Comparison of ENCODE assay signal across 15 cellular contexts in the genomic region with DNA sequence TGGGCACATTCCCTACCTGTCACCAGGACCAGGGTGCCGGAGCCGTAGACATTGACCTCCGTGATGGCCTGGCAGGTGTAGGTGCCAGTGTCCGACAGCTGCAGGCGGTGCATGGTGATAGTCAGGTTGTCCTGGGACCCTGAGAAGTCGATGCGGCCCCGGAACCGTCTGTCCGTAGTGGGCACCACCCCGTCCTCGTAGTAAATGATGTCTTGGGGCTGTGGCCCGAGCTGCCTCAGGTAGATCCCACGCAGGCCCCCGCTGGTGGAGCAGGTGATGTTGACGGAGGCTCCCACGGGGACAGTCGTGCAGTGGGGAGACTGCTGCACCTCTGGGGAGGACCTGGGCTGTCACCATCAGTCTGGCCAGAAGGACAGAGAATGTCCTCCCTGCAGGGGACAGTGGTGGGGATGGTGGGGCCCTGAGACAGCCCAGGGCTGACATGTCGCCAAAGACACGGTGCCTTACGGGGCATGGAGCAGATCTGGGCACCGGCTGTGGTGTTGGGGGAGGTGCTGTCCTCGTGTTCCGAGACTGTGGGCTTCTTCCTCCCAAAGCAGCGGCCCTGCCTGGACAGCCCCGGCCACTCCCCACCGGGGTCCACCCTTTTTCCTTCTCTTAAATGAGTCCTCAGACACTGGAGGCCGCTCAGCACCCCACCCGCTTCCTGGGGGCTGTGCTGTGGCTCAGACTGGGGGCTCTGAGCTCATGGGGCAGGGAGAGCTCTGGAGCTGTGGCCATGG. TPM values are rescaled to one million over a fixed set of nuclear protein-coding genes. Genes with fewer than 3 reads are reported as not detected.
DNase-seq lines count a peak whose midpoint lies in the region; ATAC-seq, FAIRE-seq and TF ChIP-seq lines count a peak whose summit lies in the region.
"Had no signal": no experiment of that assay in that cellular context is flagged by ENCODE, and none has a peak within 500 bp of the region (broad histone marks: within the 10 kb centered on the region; RNA-seq: fewer than 3 reads in every experiment).

No MANE protein-coding gene starts in this region.

- H3K4me1 Mint-ChIP-seq in CD14-positive monocyte: peaks cover 27% of the 10 kb centered on the region

- H3K27ac ChIP-seq in neuronal stem cell (replicated peaks; ENCODE audit: low read length): no peak overlapping the region
- H3K27ac ChIP-seq: body of pancreas, foreskin keratinocyte, parathyroid adenoma had no signal

- peak overlapping the region; percentile 81 for H2BK15ac ChIP-seq in neuronal stem cell (ENCODE audit: low read length)

- H2BK120ac ChIP-seq in neuronal stem cell (ENCODE audit: low read depth, low read length): peak overlapping the region; percentile 72

- H3K23ac ChIP-seq in neuronal stem cell (ENCODE audit: low read depth, low read length, poor library complexity): peak overlapping the region; percentile 73

- peak overlapping the region; percentile 50 to 88 for H3K4me3 Mint-ChIP-seq in CD14-positive monocyte

- H3K4me3 ChIP-seq in Jurkat, Clone E6-1 (ENCODE audit: low read length): peak overlapping the region; percentile 68
- no peak overlapping the region for H3K4me3 ChIP-seq in neuronal stem cell (ENCODE audit: low read length in 2 of 2)
- H3K4me3 ChIP-seq: body of pancreas had no signal

- peak overlapping the region; percentile 21 for H3K14ac ChIP-seq in neuronal stem cell (ENCODE audit: low read length)

- H3K9me3 ChIP-seq in neuronal stem cell (replicated peaks in 1 of 2; ENCODE audit: control insufficient read depth in 2 of 2, insufficient read depth in 1 of 2, low read depth in 1 of 2, low read length in 2 of 2): peaks cover 7 to 10% of the 10 kb centered on the region in 2 donors
- H3K9me3 ChIP-seq: body of pancreas had no signal

- peaks cover 0 to 5% (median 3%) of the 10 kb centered on the region in 7 donors for H3K9me3 Mint-ChIP-seq in CD14-positive monocyte
- H3K9me3 Mint-ChIP-seq in activated naive CD4-positive, alpha-beta T cell treated with anti-CD3 and anti-CD28 coated beads, Interleukin-2, amount 50 U/mL, for 72 hours: no peaks in the 10 kb centered on the region
- H3K9me3 Mint-ChIP-seq: memory B cell had no signal

- no peak for DNase-seq in CD14-positive monocyte (ENCODE audit: low spot score)
- no peak for DNase-seq in Jurkat, Clone E6-1 (ENCODE audit: low read depth, low spot score)
- no peak for DNase-seq in activated naive CD4-positive, alpha-beta T cell treated with anti-CD3 and anti-CD28 coated beads, Interleukin-2, amount 50 U/mL, for 72 hours (ENCODE audit: low spot score in 2 of 2)
- DNase-seq in neuronal stem cell (ENCODE audit: low spot score): no peak
- DNase-seq in GM19239 (ENCODE audit: insufficient read length, low spot score): no peak
- no peak for DNase-seq in Ammon's horn (ENCODE audit: low spot score)
- no peak for DNase-seq in SKM-1 treated with dmso at 0.1 percent for 144 hours (lab: John Stamatoyannopoulos, UW; ENCODE audit: unreplicated experiment)
- DNase-seq: body of pancreas, C1 segment of cervical spinal cord, foreskin keratinocyte, KG1, NCI-H1930 had no signal

- no peak for TF ChIP-seq CTCF in CD14-positive monocyte (IDR thresholded peaks at IDR 0.05)

- peak overlapping the region; percentile 22 for H2BK12ac ChIP-seq in neuronal stem cell (ENCODE audit: low read length)

- peak overlapping the region; percentile 90 for H2BK5ac ChIP-seq in neuronal stem cell (ENCODE audit: low read length)

- H2AK5ac ChIP-seq in neuronal stem cell (ENCODE audit: low read depth, low read length): peak overlapping the region; percentile 96

- H3K27me3 Mint-ChIP-seq in CD14-positive monocyte (ENCODE audit: low read depth in 3 of 3): peaks cover 17 to 45% (median 36%) of the 10 kb centered on the region in 3 donors

- intact Hi-C loops in CD14-positive monocyte (cut with micrococcal nuclease): no loop called here

- no peak overlapping the region for H4K8ac ChIP-seq in neuronal stem cell (ENCODE audit: low read depth, low read length)

- peak; percentile 21 to 27 for ATAC-seq in activated naive CD4-positive, alpha-beta T cell treated with anti-CD3 and anti-CD28 coated beads, Interleukin-2, amount 50 U/mL, for 72 hours
- ATAC-seq in GM21528 (IDR thresholded peaks at IDR 0.05; ENCODE audit: low FRiP score, unreplicated experiment): no peak

- H3K18ac ChIP-seq in neuronal stem cell (ENCODE audit: low read length): peak overlapping the region; percentile 80

- H3K4me2 ChIP-seq in neuronal stem cell (ENCODE audit: insufficient read depth, low read length, poor library complexity, severe bottlenecking): peak overlapping the region; percentile 25

- peak overlapping the region; percentile 59 for H2AFZ ChIP-seq in neuronal stem cell (ENCODE audit: low read length)

- peaks cover 2 to 3% of the 10 kb centered on the region in 2 donors for H3K36me3 Mint-ChIP-seq in CD14-positive monocyte
- H3K36me3 Mint-ChIP-seq in activated naive CD4-positive, alpha-beta T cell treated with anti-CD3 and anti-CD28 coated beads, Interleukin-2, amount 50 U/mL, for 72 hours: peaks cover 18 to 34% of the 10 kb centered on the region in 2 donors
- H3K36me3 Mint-ChIP-seq: memory B cell had no signal

- no peak for FAIRE-seq in GM19239 (lab: Jason Lieb, UNC)

- H3K4me1 ChIP-seq in neuronal stem cell (ENCODE audit: control insufficient read depth in 2 of 2, insufficient read depth in 1 of 2, low read depth in 1 of 2, low read length in 2 of 2): peaks cover 11 to 21% of the 10 kb centered on the region in 2 donors
- H3K4me1 ChIP-seq: foreskin keratinocyte had no signal

- H3K27me3 ChIP-seq in neuronal stem cell (ENCODE audit: control insufficient read depth in 3 of 3, insufficient read depth in 3 of 3, low read depth in 1 of 3, low read length in 3 of 3): peaks cover 0 to 29% (median 5%) of the 10 kb centered on the region in 3 experiments
- H3K27me3 ChIP-seq: body of pancreas had no signal

- H3K79me1 ChIP-seq in neuronal stem cell (ENCODE audit: low read depth, low read length): peaks cover 3% of the 10 kb centered on the region

- no peaks in the 10 kb centered on the region for H3K36me3 ChIP-seq in neuronal stem cell (replicated peaks in 1 of 2; ENCODE audit: control insufficient read depth in 2 of 2, insufficient read depth in 2 of 2, low read length in 2 of 2)

- H3K9ac ChIP-seq in neuronal stem cell (ENCODE audit: low read depth, low read length, poor library complexity): peak overlapping the region; percentile 70
- H3K9ac ChIP-seq: parathyroid adenoma had no signal

- H3K27ac Mint-ChIP-seq in CD14-positive monocyte: no peak overlapping the region
- peak overlapping the region in 1 of 2 donors; percentile 98 for H3K27ac Mint-ChIP-seq in activated naive CD4-positive, alpha-beta T cell treated with anti-CD3 and anti-CD28 coated beads, Interleukin-2, amount 50 U/mL, for 72 hours
- H3K27ac Mint-ChIP-seq: memory B cell had no signal

- H3K4ac ChIP-seq in neuronal stem cell (ENCODE audit: low read length): no peak overlapping the region

- no CpG with 5 or more reads among the region's 29 CpGs for WGBS in neuronal stem cell (ENCODE audit: extremely low coverage in 2 of 2, insufficient read length in 2 of 2, insufficient replicate concordance in 1 of 2), 2 donors

- no peak overlapping the region for H4K91ac ChIP-seq in neuronal stem cell (ENCODE audit: low read depth, low read length, poor library complexity)

RNA-seq across cellular contexts. Expression of a gene that starts 0.6 kb away (rescaled TPM):
- polyA plus RNA-seq in CD14-positive monocyte: under 1 TPM; 0.38 to 0.42 TPM
- polyA plus RNA-seq in Jurkat, Clone E6-1 (2012; ENCODE audit: insufficient read depth, insufficient read length): 165 TPM
- 100 to 1,000 TPM; 620 to 646 TPM for total RNA-seq in activated naive CD4-positive, alpha-beta T cell treated with anti-CD3 and anti-CD28 coated beads, Interleukin-2, amount 50 U/mL, for 72 hours
- 1.5 TPM for polyA plus RNA-seq in neuronal stem cell (2013, experiment 1 of 2)
- polyA plus RNA-seq in neuronal stem cell (2013, experiment 2 of 2): 1.5 TPM
- total RNA-seq: body of pancreas, foreskin keratinocyte had no signal
- polyA plus RNA-seq: foreskin keratinocyte had no signal

RNA-seq across cellular contexts. Expression of a gene that starts 16.7 kb away (rescaled TPM):
- 100 to 1,000 TPM; 136 to 209 TPM for polyA plus RNA-seq in CD14-positive monocyte
- not detected for polyA plus RNA-seq in Jurkat, Clone E6-1 (2012; ENCODE audit: insufficient read depth, insufficient read length)
- total RNA-seq in activated naive CD4-positive, alpha-beta T cell treated with anti-CD3 and anti-CD28 coated beads, Interleukin-2, amount 50 U/mL, for 72 hours: 10 to 100 TPM in 1 of 2 donors, 1 to 10 TPM in 1; 2.3 to 13.7 TPM
- polyA plus RNA-seq in neuronal stem cell (2013, experiment 1 of 2): 0.39 TPM
- polyA plus RNA-seq in neuronal stem cell (2013, experiment 2 of 2): 0.65 TPM

RNA-seq across cellular contexts. Expression of a gene that starts 42.2 kb away (rescaled TPM):
- not detected for polyA plus RNA-seq in CD14-positive monocyte
- polyA plus RNA-seq in Jurkat, Clone E6-1 (2012; ENCODE audit: insufficient read depth, insufficient read length): 3.0 TPM
- total RNA-seq in activated naive CD4-positive, alpha-beta T cell treated with anti-CD3 and anti-CD28 coated beads, Interleukin-2, amount 50 U/mL, for 72 hours: under 1 TPM; 0.18 to 0.41 TPM
- 0.28 TPM for polyA plus RNA-seq in neuronal stem cell (2013, experiment 1 of 2)
- 0.19 TPM for polyA plus RNA-seq in neuronal stem cell (2013, experiment 2 of 2)
- total RNA-seq: body of pancreas had no signal

RNA-seq across cellular contexts. Expression of a gene that starts 43.3 kb away (rescaled TPM):
- polyA plus RNA-seq in CD14-positive monocyte: 10 to 100 TPM; 47.0 to 60.9 TPM
- polyA plus RNA-seq in Jurkat, Clone E6-1 (2012; ENCODE audit: insufficient read depth, insufficient read length): 98.1 TPM
- total RNA-seq in activated naive CD4-positive, alpha-beta T cell treated with anti-CD3 and anti-CD28 coated beads, Interleukin-2, amount 50 U/mL, for 72 hours: 100 to 1,000 TPM; 130 to 171 TPM
- polyA plus RNA-seq in neuronal stem cell (2013, experiment 1 of 2): 70.3 TPM
- polyA plus RNA-seq in neuronal stem cell (2013, experiment 2 of 2): 72.1 TPM

RNA-seq across cellular contexts. Expression of a gene that starts 54.7 kb away (rescaled TPM):
- not detected for polyA plus RNA-seq in CD14-positive monocyte
- polyA plus RNA-seq in Jurkat, Clone E6-1 (2012; ENCODE audit: insufficient read depth, insufficient read length): not detected
- under 1 TPM in 1 of 2 donors, not detected in 1; 0.18 TPM for total RNA-seq in activated naive CD4-positive, alpha-beta T cell treated with anti-CD3 and anti-CD28 coated beads, Interleukin-2, amount 50 U/mL, for 72 hours
- 0.11 TPM for polyA plus RNA-seq in neuronal stem cell (2013, experiment 1 of 2)
- 0.12 TPM for polyA plus RNA-seq in neuronal stem cell (2013, experiment 2 of 2)
- total RNA-seq: body of pancreas, foreskin keratinocyte had no signal
- polyA plus RNA-seq: foreskin keratinocyte had no signal
